17 cellular contexts compared by ENCODE assay signal in genomic region chr5:150561192-150561512, GRCh38. TPM values are rescaled to one million over a fixed set of nuclear protein-coding genes. Genes with fewer than 3 reads are reported as not detected.
DNase-seq lines count a peak whose midpoint lies in the region; ATAC-seq, FAIRE-seq and TF ChIP-seq lines count a peak whose summit lies in the region.
"Had no signal": no experiment of that assay in that cellular context is flagged by ENCODE, and none has a peak within 500 bp of the region (broad histone marks: within the 10 kb centered on the region; RNA-seq: fewer than 3 reads in every experiment).

No MANE protein-coding gene starts in this region.

- no peaks in the 10 kb centered on the region for H3K4me1 Mint-ChIP-seq in T-helper 17 cell
- H3K4me1 Mint-ChIP-seq: activated CD4-positive, alpha-beta memory T cell treated with anti-CD3 and anti-CD28 coated beads, Interleukin-2, amount 10 ng/mL, durations not matched to agents 7 days and 5 days had no signal

- H3K9me2 ChIP-seq in hepatocyte (replicated peaks; ENCODE audit: insufficient read depth), result no peaks in the 10 kb centered on the region

- no peak for FAIRE-seq in GM12891 (lab: Jason Lieb, UNC)

- H3K79me2 ChIP-seq in hepatocyte, result no peaks in the 10 kb centered on the region

- peaks cover 6% of the 10 kb centered on the region for H3K27me3 Mint-ChIP-seq in T-helper 17 cell

- TF ChIP-seq POLR2A in heart left ventricle (IDR thresholded peaks at IDR 0.05) (no peak), GM12891 (IDR thresholded peaks at IDR 0.05; ENCODE audit: low read depth, low read length) (no peak)

- H3K27me3 ChIP-seq in heart left ventricle, result no peaks in the 10 kb centered on the region
- H3K27me3 ChIP-seq in hepatocyte, result no peaks in the 10 kb centered on the region
- H3K27me3 ChIP-seq: adrenal gland, right lobe of liver, thyroid gland had no signal

- peak; percentile 7 for ATAC-seq in left ventricle myocardium superior
- no peak for ATAC-seq in heart left ventricle
- peak; percentile 33 for ATAC-seq in T-helper 17 cell

- H3K27ac Mint-ChIP-seq in T-helper 17 cell, result no peak overlapping the region
- H3K27ac Mint-ChIP-seq: activated CD4-positive, alpha-beta memory T cell treated with anti-CD3 and anti-CD28 coated beads, Interleukin-2, amount 10 ng/mL, durations not matched to agents 7 days and 5 days had no signal

- DNase-seq in left ventricle myocardium superior (no peak), heart left ventricle (no peak), T-helper 17 cell (no peak), hepatocyte (ENCODE audit: low spot score) (no peak), NCI-H187 (lab: John Stamatoyannopoulos, UW) (no peak), GM12891 (ENCODE audit: insufficient read length, low spot score) (no peak), SW480 (ENCODE audit: low spot score) (no peak)
- no peak for DNase-seq in central memory CD4-positive, alpha-beta T cell
- DNase-seq: cortex of kidney, NCI-H1417 treated with DMSO at 0.1 percent for 48 hours had no signal

- intact Hi-C loops in left ventricle myocardium superior (cut with micrococcal nuclease), result loop anchor here (10.0 kb wide), 2 partner anchors 94 to 284 kb away; partner anchors contain the start of gene IRGM
- intact Hi-C loops in heart left ventricle (cut with DNase I), result loop anchor here (1.0 to 5.0 kb wide), 10 partner anchors 95 to 288 kb away; partner anchors contain the start of genes IRGM (in 9 of the 10) and RBM22 (in 4 of the 10)

- no peak overlapping the region for H3K4me2 ChIP-seq in hepatocyte

- H2AFZ ChIP-seq in hepatocyte, result no peak overlapping the region
- H2AFZ ChIP-seq: GM23248 had no signal

- H3K9me3 ChIP-seq in heart left ventricle (peaks cover 0 to 5% (median 0%) of the 10 kb centered on the region in 12 donors), T-helper 17 cell (ENCODE audit: control insufficient read depth, low read length, poor library complexity, severe bottlenecking) (no peaks in the 10 kb centered on the region), hepatocyte (ENCODE audit: low read depth) (no peaks in the 10 kb centered on the region)
- H3K9me3 ChIP-seq: adrenal gland, lower lobe of right lung, right lobe of liver, thyroid gland had no signal

- WGBS in heart left ventricle, 4 donors, result 47 to 60% (median 55%) methylated on average over 2 of the region's 2 CpGs
- WGBS in hepatocyte (ENCODE audit: low lambda C conversion rate, missing lambda C conversion rate), result 75% methylated on average over 2 of the region's 2 CpGs

- H3K36me3 Mint-ChIP-seq in T-helper 17 cell (ENCODE audit: low read depth), result no peaks in the 10 kb centered on the region

- TF ChIP-seq CTCF in heart left ventricle (IDR thresholded peaks at IDR 0.05) (peak in 2 of 12 donors; percentile 3 to 9), hepatocyte (IDR thresholded peaks at IDR 0.05; ENCODE audit: poor library complexity) (no peak)

- H3K4me1 ChIP-seq in heart left ventricle (peaks cover 0 to 20% (median 4%) of the 10 kb centered on the region in 12 donors), hepatocyte (ENCODE audit: insufficient read depth) (peaks cover 15% of the 10 kb centered on the region)
- H3K4me1 ChIP-seq: adrenal gland, lower lobe of right lung, thyroid gland had no signal

- no peak overlapping the region for H3K4me3 ChIP-seq in heart left ventricle
- H3K4me3 ChIP-seq in hepatocyte, result no peak overlapping the region
- H3K4me3 ChIP-seq: adrenal gland, GM23248, lower lobe of right lung, right lobe of liver, thyroid gland had no signal

- H3K4me3 Mint-ChIP-seq in T-helper 17 cell, result no peak overlapping the region
- H3K4me3 Mint-ChIP-seq: activated CD4-positive, alpha-beta memory T cell treated with anti-CD3 and anti-CD28 coated beads, Interleukin-2, amount 10 ng/mL, durations not matched to agents 7 days and 5 days; endodermal cell had no signal

- no peak overlapping the region for H3K27ac ChIP-seq in heart left ventricle
- peak overlapping the region; percentile 74 for H3K27ac ChIP-seq in hepatocyte
- H3K27ac ChIP-seq: adrenal gland, lower lobe of right lung, right lobe of liver, thyroid gland had no signal

- H3K36me3 ChIP-seq in heart left ventricle (peaks cover 0 to 14% (median 11%) of the 10 kb centered on the region in 9 donors), hepatocyte (replicated peaks; ENCODE audit: insufficient read depth, low read depth) (no peaks in the 10 kb centered on the region)

- H4K20me1 ChIP-seq in hepatocyte (ENCODE audit: insufficient read depth, poor library complexity, severe bottlenecking), result no peaks in the 10 kb centered on the region

TF ChIP-seq in GM12891, 5 proteins besides CTCF, POLR2A, EP300 and RAD21:
- TF ChIP-seq PAX5 (IDR thresholded peaks at IDR 0.05; ENCODE audit: insufficient read depth, low read length, severe bottlenecking), result no peak
- no peak for TF ChIP-seq TAF1 (IDR thresholded peaks at IDR 0.05; ENCODE audit: low read depth, low read length)

RNA-seq across cellular contexts. Expression of gene NDST1, which starts 53.2 kb away (rescaled TPM):
- 57.9 TPM for total RNA-seq in left ventricle myocardium superior
- 100 to 1,000 TPM in 2 of 9 donors, 10 to 100 TPM in 7; 50.2 to 156 (median 68.5) TPM for total RNA-seq in heart left ventricle
- 10 to 100 TPM; 32.1 to 53.5 TPM for polyA plus RNA-seq in heart left ventricle
- 10 to 100 TPM in 1 of 2 donors, 1 to 10 TPM in 1; 2.2 to 13.7 TPM for total RNA-seq in T-helper 17 cell
- 66.7 and 85.1 TPM in 2 replicates for total RNA-seq in hepatocyte
- 30.2 and 42.5 TPM in 2 replicates for polyA plus RNA-seq in hepatocyte
- polyA plus RNA-seq in GM12891 (2012; ENCODE audit: low read depth, missing spikeins), result 11.7 TPM

Comparison
In these comparisons a context has a peak if more than half of its experiments do, and no peak if none do; other contexts are left out.
1. ATAC-seq: peak in left ventricle myocardium superior (single experiment) and T-helper 17 cell (single experiment); none in heart left ventricle (0 of 4).